In the genomic region with DNA sequence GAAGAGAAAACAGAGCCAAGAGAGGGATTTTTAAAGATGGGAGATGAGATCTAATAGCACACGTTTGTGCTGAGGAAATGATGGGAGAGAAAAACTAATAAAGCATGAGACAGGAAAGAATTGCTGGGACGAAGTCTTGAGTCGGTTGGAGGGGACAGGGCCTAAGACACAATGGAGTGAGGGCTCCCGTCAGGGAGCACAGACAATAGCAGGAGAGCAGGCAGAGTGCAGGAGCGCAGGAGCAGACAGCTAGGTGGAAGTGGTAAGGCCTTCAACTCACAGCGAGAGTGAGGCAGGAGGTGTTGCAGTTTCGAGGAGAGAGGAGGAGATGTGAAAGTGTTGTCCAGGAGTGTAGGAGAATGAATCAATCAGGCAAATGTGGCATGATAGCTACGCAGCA, we compare ENCODE assay signal across 22 cellular contexts. TPM values are rescaled to one million over a fixed set of nuclear protein-coding genes. Genes with fewer than 3 reads are reported as not detected.
"Had no signal": no experiment of that assay in that cellular context is flagged by ENCODE, and none has a peak within 500 bp of the region (broad histone marks: within the 10 kb centered on the region; RNA-seq: fewer than 3 reads in every experiment).

No MANE protein-coding gene starts in this region.

- H3K4me3 ChIP-seq: coronary artery, hepatocyte, left ventricle myocardium inferior, lung, ovary had no signal

- H2AFZ ChIP-seq: hepatocyte had no signal

- H3K27ac ChIP-seq: coronary artery, foreskin keratinocyte, hepatocyte, left ventricle myocardium inferior, ovary had no signal

- H3K4me2 ChIP-seq: hepatocyte had no signal

- H3K36me3 ChIP-seq: left ventricle myocardium inferior, ovary had no signal

- H3K4me1 ChIP-seq: foreskin keratinocyte, left ventricle myocardium inferior had no signal

- DNase-seq: effector CD4-positive, alpha-beta T cell; endodermal cell; erythroblast; foreskin keratinocyte; head of caudate nucleus; kidney; left cardiac atrium; left ventricle myocardium inferior; mesenchymal stem cell; naive thymus-derived CD4-positive, alpha-beta T cell; nephron progenitor cell; nucleus accumbens; ovary; right cardiac atrium; small intestine; stimulated activated CD4-positive, alpha-beta T cell treated with anti-CD3 and anti-CD28 coated beads, Interleukin-12 subunit alpha, Interleukin-12 subunit beta, amount 100 ng/mL, for 4 hours; stimulated activated CD4-positive, alpha-beta T cell treated with anti-CD3 and anti-CD28 coated beads, Interleukin-2, amount 100 ng/mL, for 48 hours; stimulated activated naive CD4-positive, alpha-beta T cell treated with Interleukin-2 at 50 U/mL for 16 hours; trophoblast cell had no signal

- H3K9me3 ChIP-seq: left ventricle myocardium inferior, ovary had no signal

- H3K79me2 ChIP-seq: hepatocyte had no signal

- ATAC-seq: foreskin keratinocyte; left cardiac atrium; naive thymus-derived CD4-positive, alpha-beta T cell; right cardiac atrium had no signal

- H3K27me3 ChIP-seq: hepatocyte, ovary had no signal

RNA-seq across cellular contexts. Expression of gene SOX13, which starts 59.9 kb away (rescaled TPM):
- polyA plus RNA-seq: naive thymus-derived CD4-positive, alpha-beta T cell had no signal
